17 cellular contexts compared by ENCODE assay signal in genomic region chr16:46812781-46813555, GRCh38. TPM values are rescaled to one million over a fixed set of nuclear protein-coding genes. Genes with fewer than 3 reads are reported as not detected.
DNase-seq lines count a peak whose midpoint lies in the region; ATAC-seq and TF ChIP-seq lines count a peak whose summit lies in the region.
"Had no signal": no experiment of that assay in that cellular context is flagged by ENCODE, and none has a peak within 500 bp of the region (broad histone marks: within the 10 kb centered on the region; RNA-seq: fewer than 3 reads in every experiment).

No MANE protein-coding gene starts in this region.

- no peaks in the 10 kb centered on the region for H3K27me3 Mint-ChIP-seq in activated T-cell treated with anti-CD3 and anti-CD28 coated beads, Interleukin-2, amount 50 U/mL, for 72 hours (ENCODE audit: low read depth)
- H3K27me3 Mint-ChIP-seq in activated CD4-positive, alpha-beta memory T cell treated with anti-CD3 and anti-CD28 coated beads, Interleukin-2, amount 10 ng/mL, durations not matched to agents 7 days and 5 days: no peaks in the 10 kb centered on the region
- no peaks in the 10 kb centered on the region for H3K27me3 Mint-ChIP-seq in natural killer cell treated with Interleukin-12 subunit alpha and Interleukin-12 subunit beta and Interleukin-15 and Interleukin-18, amount 100 ng/mL, for 72 hours

- peak overlapping the region; percentile 37 to 72 for H3K4me3 Mint-ChIP-seq in activated T-cell treated with anti-CD3 and anti-CD28 coated beads, Interleukin-2, amount 50 U/mL, for 72 hours
- H3K4me3 Mint-ChIP-seq in activated CD4-positive, alpha-beta memory T cell treated with anti-CD3 and anti-CD28 coated beads, Interleukin-2, amount 10 ng/mL, durations not matched to agents 7 days and 5 days: no peak overlapping the region
- peak overlapping the region; percentile 20 for H3K4me3 Mint-ChIP-seq in stimulated activated effector memory CD8-positive, alpha-beta T cell treated with anti-CD3 and anti-CD28 coated beads, Interleukin-12 subunit alpha, Interleukin-12 subunit beta, amount 100 ng/mL, for 72 hours
- no peak overlapping the region for H3K4me3 Mint-ChIP-seq in natural killer cell treated with Interleukin-12 subunit alpha and Interleukin-12 subunit beta and Interleukin-15 and Interleukin-18, amount 100 ng/mL, for 72 hours

- peaks cover 3 to 20% of the 10 kb centered on the region in 2 experiments; a peak in 2 of 3 replicates for H3K36me3 ChIP-seq in HEK293 (ENCODE audit: control insufficient read depth in 2 of 2, insufficient read depth in 1 of 2, low read length in 2 of 2)
- H3K36me3 ChIP-seq: left lung, prostate gland, thoracic aorta had no signal

- no peaks in the 10 kb centered on the region for H3K9me3 ChIP-seq in HEK293 (ENCODE audit: control insufficient read depth, insufficient read depth, low read depth, low read length)
- H3K9me3 ChIP-seq: left lung, prostate gland, thoracic aorta had no signal

- CTCF ChIA-PET in HEK293 (lab: Yijun Ruan, JAX): interaction anchor here (0.6 to 2.2 kb wide), 4 partner anchors 11 to 144 kb away, joined by 3 to 7 read pairs (median 4); no protein-coding TSS in a partner anchor
- CTCF ChIA-PET in activated CD4-positive, alpha-beta memory T cell treated with anti-CD3 and anti-CD28 coated beads, Interleukin-2, amount 10 ng/mL, durations not matched to agents 7 days and 5 days (lab: Charles Lee): interaction anchor here (0.6 to 0.7 kb wide), 3 partner anchors 15 to 41 kb away, joined by 3 read pairs; no protein-coding TSS in a partner anchor

- peaks cover 7% of the 10 kb centered on the region; the same call in 1 of the 2 replicates for H3K4me1 ChIP-seq in HEK293 (ENCODE audit: control insufficient read depth, insufficient read depth, low read length)
- H3K4me1 ChIP-seq: prostate gland had no signal

- DNase-seq in activated T-cell treated with anti-CD3 and anti-CD28 coated beads, Interleukin-2, amount 50 U/mL, for 72 hours: no peak
- no peak for DNase-seq in activated T-cell treated with anti-CD3 and anti-CD28 coated beads for 4 hours
- DNase-seq in activated CD4-positive, alpha-beta memory T cell treated with anti-CD3 and anti-CD28 coated beads, Interleukin-2, amount 10 ng/mL, durations not matched to agents 7 days and 5 days: no peak
- no peak for DNase-seq in stimulated activated effector memory CD8-positive, alpha-beta T cell treated with anti-CD3 and anti-CD28 coated beads, Interleukin-12 subunit alpha, Interleukin-12 subunit beta, amount 100 ng/mL, for 72 hours (ENCODE audit: low spot score in 2 of 2)
- DNase-seq in natural killer cell treated with Interleukin-12 subunit alpha and Interleukin-12 subunit beta and Interleukin-15 and Interleukin-18, amount 100 ng/mL, for 72 hours (ENCODE audit: low spot score): no peak
- no peak for DNase-seq in HK-2 (ENCODE audit: unreplicated experiment)
- DNase-seq in NCI-H146 treated with DMSO at 0.1 percent for 48 hours (lab: John Stamatoyannopoulos, UW; ENCODE audit: unreplicated experiment): no peak
- DNase-seq: activated CD4-positive, alpha-beta T cell treated with anti-CD3 and anti-CD28 coated beads, Interleukin-2, amount 50 U/mL, for 1 hour; activated gamma-delta T cell treated with Interleukin-2 at 50 U/mL for 16 hours; COR-L47; left lung; NCI-H1092 treated with DMSO at 0.1 percent for 48 hours; NCI-H2171 treated with DMSO at 0.1 percent for 48 hours; SHP77 treated with DMSO at 0.1 percent for 48 hours had no signal

- H3K9me3 Mint-ChIP-seq in activated T-cell treated with anti-CD3 and anti-CD28 coated beads, Interleukin-2, amount 50 U/mL, for 72 hours: peaks cover 4 to 5% of the 10 kb centered on the region in 2 donors
- H3K9me3 Mint-ChIP-seq in activated CD4-positive, alpha-beta memory T cell treated with anti-CD3 and anti-CD28 coated beads, Interleukin-2, amount 10 ng/mL, durations not matched to agents 7 days and 5 days: peaks cover 13% of the 10 kb centered on the region
- H3K9me3 Mint-ChIP-seq in stimulated activated effector memory CD8-positive, alpha-beta T cell treated with anti-CD3 and anti-CD28 coated beads, Interleukin-12 subunit alpha, Interleukin-12 subunit beta, amount 100 ng/mL, for 72 hours: no peaks in the 10 kb centered on the region
- H3K9me3 Mint-ChIP-seq in natural killer cell treated with Interleukin-12 subunit alpha and Interleukin-12 subunit beta and Interleukin-15 and Interleukin-18, amount 100 ng/mL, for 72 hours: no peaks in the 10 kb centered on the region

- POLR2A ChIA-PET in HEK293 (lab: Yijun Ruan, JAX): interaction anchor here (0.6 kb wide), 1 partner anchor 144 kb away, joined by 4 read pairs; no protein-coding TSS in a partner anchor
- POLR2A ChIA-PET in activated CD4-positive, alpha-beta memory T cell treated with anti-CD3 and anti-CD28 coated beads, Interleukin-2, amount 10 ng/mL, durations not matched to agents 7 days and 5 days (lab: Charles Lee): interaction anchor here (0.6 to 1.1 kb wide), 4 partner anchors 9 to 24 kb away, joined by 3 to 4 read pairs (median 3); no protein-coding TSS in a partner anchor

- TF ChIP-seq CTCF in HEK293 (tag by site-specific recombination; IDR thresholded peaks at IDR 0.05): no peak

- ATAC-seq in activated T-cell treated with anti-CD3 and anti-CD28 coated beads, Interleukin-2, amount 50 U/mL, for 72 hours (replicated peaks in 1 of 2): peak; percentile 73 to 82
- ATAC-seq in stimulated activated effector memory CD8-positive, alpha-beta T cell treated with anti-CD3 and anti-CD28 coated beads, Interleukin-12 subunit alpha, Interleukin-12 subunit beta, amount 100 ng/mL, for 72 hours: peak; percentile 83
- ATAC-seq in natural killer cell treated with Interleukin-12 subunit alpha and Interleukin-12 subunit beta and Interleukin-15 and Interleukin-18, amount 100 ng/mL, for 72 hours: no peak
- ATAC-seq: left lung had no signal

- H3K27ac Mint-ChIP-seq in activated T-cell treated with anti-CD3 and anti-CD28 coated beads, Interleukin-2, amount 50 U/mL, for 72 hours: peak overlapping the region; percentile 67
- peak overlapping the region; percentile 46 for H3K27ac Mint-ChIP-seq in activated CD4-positive, alpha-beta memory T cell treated with anti-CD3 and anti-CD28 coated beads, Interleukin-2, amount 10 ng/mL, durations not matched to agents 7 days and 5 days
- no peak overlapping the region for H3K27ac Mint-ChIP-seq in stimulated activated effector memory CD8-positive, alpha-beta T cell treated with anti-CD3 and anti-CD28 coated beads, Interleukin-12 subunit alpha, Interleukin-12 subunit beta, amount 100 ng/mL, for 72 hours
- H3K27ac Mint-ChIP-seq in natural killer cell treated with Interleukin-12 subunit alpha and Interleukin-12 subunit beta and Interleukin-15 and Interleukin-18, amount 100 ng/mL, for 72 hours: no peak overlapping the region

- H3K36me3 Mint-ChIP-seq in activated T-cell treated with anti-CD3 and anti-CD28 coated beads, Interleukin-2, amount 50 U/mL, for 72 hours (ENCODE audit: insufficient read depth in 2 of 2): peaks cover 13 to 31% of the 10 kb centered on the region in 2 donors
- peaks cover 56% of the 10 kb centered on the region for H3K36me3 Mint-ChIP-seq in activated CD4-positive, alpha-beta memory T cell treated with anti-CD3 and anti-CD28 coated beads, Interleukin-2, amount 10 ng/mL, durations not matched to agents 7 days and 5 days (ENCODE audit: low read depth)
- peaks cover 34% of the 10 kb centered on the region for H3K36me3 Mint-ChIP-seq in stimulated activated effector memory CD8-positive, alpha-beta T cell treated with anti-CD3 and anti-CD28 coated beads, Interleukin-12 subunit alpha, Interleukin-12 subunit beta, amount 100 ng/mL, for 72 hours
- peaks cover 19% of the 10 kb centered on the region for H3K36me3 Mint-ChIP-seq in natural killer cell treated with Interleukin-12 subunit alpha and Interleukin-12 subunit beta and Interleukin-15 and Interleukin-18, amount 100 ng/mL, for 72 hours

- H3K4me3 ChIP-seq in HEK293 (ENCODE audit: low read depth, low read length): no peak overlapping the region
- H3K4me3 ChIP-seq: left lung, prostate gland, thoracic aorta had no signal

- peaks cover 53% of the 10 kb centered on the region for H3K4me1 Mint-ChIP-seq in activated T-cell treated with anti-CD3 and anti-CD28 coated beads, Interleukin-2, amount 50 U/mL, for 72 hours (ENCODE audit: low read depth)
- H3K4me1 Mint-ChIP-seq in activated CD4-positive, alpha-beta memory T cell treated with anti-CD3 and anti-CD28 coated beads, Interleukin-2, amount 10 ng/mL, durations not matched to agents 7 days and 5 days: peaks cover 48% of the 10 kb centered on the region
- peaks cover 48% of the 10 kb centered on the region for H3K4me1 Mint-ChIP-seq in stimulated activated effector memory CD8-positive, alpha-beta T cell treated with anti-CD3 and anti-CD28 coated beads, Interleukin-12 subunit alpha, Interleukin-12 subunit beta, amount 100 ng/mL, for 72 hours
- H3K4me1 Mint-ChIP-seq in natural killer cell treated with Interleukin-12 subunit alpha and Interleukin-12 subunit beta and Interleukin-15 and Interleukin-18, amount 100 ng/mL, for 72 hours (ENCODE audit: low read depth in 2 of 2): peaks cover 37 to 44% of the 10 kb centered on the region in 2 donors

- no peak overlapping the region for H3K27ac ChIP-seq in HEK293 (ENCODE audit: extremely low read depth, low read depth, low read length)
- H3K27ac ChIP-seq: left lung, prostate gland, thoracic aorta had no signal

TF ChIP-seq in HEK293, 187 proteins besides CTCF, POLR2A, EP300 and RAD21:
- TF ChIP-seq ZNF664 (tag by site-specific recombination; IDR thresholded peaks at IDR 0.05): no peak
- TF ChIP-seq SETDB1 (IDR thresholded peaks at IDR 0.05; ENCODE audit: insufficient read length, low read length): peak; percentile 40

RNA-seq across cellular contexts. Expression of gene C16orf87, which starts 18.0 kb away (rescaled TPM):
- 10 to 100 TPM; 18.1 to 21.4 TPM for total RNA-seq in activated T-cell treated with anti-CD3 and anti-CD28 coated beads, Interleukin-2, amount 50 U/mL, for 72 hours
- total RNA-seq in activated CD4-positive, alpha-beta memory T cell treated with anti-CD3 and anti-CD28 coated beads, Interleukin-2, amount 10 ng/mL, durations not matched to agents 7 days and 5 days: 10 to 100 TPM; 18.0 to 19.6 TPM
- total RNA-seq in natural killer cell treated with Interleukin-12 subunit alpha and Interleukin-12 subunit beta and Interleukin-15 and Interleukin-18, amount 100 ng/mL, for 72 hours: 10 to 100 TPM; 14.2 to 18.0 TPM

Comparison
In these comparisons a context has a peak if more than half of its experiments do, and no peak if none do; other contexts are left out.
1. ATAC-seq: peak in activated T-cell treated with anti-CD3 and anti-CD28 coated beads, Interleukin-2, amount 50 U/mL, for 72 hours (2 of 2) and stimulated activated effector memory CD8-positive, alpha-beta T cell treated with anti-CD3 and anti-CD28 coated beads, Interleukin-12 subunit alpha, Interleukin-12 subunit beta, amount 100 ng/mL, for 72 hours (single experiment); none in natural killer cell treated with Interleukin-12 subunit alpha and Interleukin-12 subunit beta and Interleukin-15 and Interleukin-18, amount 100 ng/mL, for 72 hours (0 of 2).
2. H3K27ac Mint-ChIP-seq: peak in activated T-cell treated with anti-CD3 and anti-CD28 coated beads, Interleukin-2, amount 50 U/mL, for 72 hours (single experiment) and activated CD4-positive, alpha-beta memory T cell treated with anti-CD3 and anti-CD28 coated beads, Interleukin-2, amount 10 ng/mL, durations not matched to agents 7 days and 5 days (single experiment); none in stimulated activated effector memory CD8-positive, alpha-beta T cell treated with anti-CD3 and anti-CD28 coated beads, Interleukin-12 subunit alpha, Interleukin-12 subunit beta, amount 100 ng/mL, for 72 hours (single experiment) and natural killer cell treated with Interleukin-12 subunit alpha and Interleukin-12 subunit beta and Interleukin-15 and Interleukin-18, amount 100 ng/mL, for 72 hours (0 of 2).
3. H3K4me3 Mint-ChIP-seq: peak in activated T-cell treated with anti-CD3 and anti-CD28 coated beads, Interleukin-2, amount 50 U/mL, for 72 hours (2 of 2) and stimulated activated effector memory CD8-positive, alpha-beta T cell treated with anti-CD3 and anti-CD28 coated beads, Interleukin-12 subunit alpha, Interleukin-12 subunit beta, amount 100 ng/mL, for 72 hours (single experiment); none in activated CD4-positive, alpha-beta memory T cell treated with anti-CD3 and anti-CD28 coated beads, Interleukin-2, amount 10 ng/mL, durations not matched to agents 7 days and 5 days (single experiment) and natural killer cell treated with Interleukin-12 subunit alpha and Interleukin-12 subunit beta and Interleukin-15 and Interleukin-18, amount 100 ng/mL, for 72 hours (single experiment).